8 cellular contexts compared by ENCODE assay signal in the genomic region with DNA sequence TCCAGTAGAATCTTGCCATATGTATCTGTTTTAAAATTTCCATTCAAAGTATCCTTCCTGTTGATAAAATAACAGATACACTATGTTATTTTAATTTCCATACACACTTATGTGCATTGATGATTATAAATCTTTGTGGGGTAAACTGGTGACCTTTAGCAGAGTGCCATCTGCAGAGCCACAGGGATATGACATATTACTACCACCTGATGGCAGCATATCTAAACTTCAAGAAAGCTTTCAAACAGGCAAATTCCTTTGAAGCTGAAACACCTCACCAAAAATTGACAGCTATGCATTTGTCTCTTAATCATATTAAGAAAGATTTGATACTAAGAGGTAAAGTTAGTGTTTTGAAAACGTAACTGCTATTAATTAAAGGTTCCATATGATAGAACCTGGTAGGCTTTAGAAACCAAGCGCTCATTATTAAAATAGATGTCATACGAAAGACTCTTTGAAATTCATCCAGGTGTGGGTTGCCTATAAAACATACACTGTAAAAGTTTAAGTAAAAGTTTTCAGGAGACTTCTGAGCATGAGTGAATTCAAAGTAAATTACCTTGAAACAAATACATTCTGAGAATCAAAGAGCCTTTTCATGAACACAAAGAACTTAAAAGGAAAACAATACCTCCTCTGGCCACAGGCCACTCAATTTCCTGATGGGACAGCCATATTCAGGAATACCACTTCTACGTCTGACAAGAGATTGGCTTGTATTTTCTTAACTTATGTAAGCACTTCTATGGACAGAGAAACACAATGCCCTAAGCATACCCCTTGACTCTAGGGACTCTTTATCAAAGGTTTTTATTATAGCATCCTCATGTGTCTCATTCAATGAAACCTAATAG.
A peak's percentile ranks its signal among the peaks of the same experiment; 100 is the strongest.
DNase-seq lines count a peak whose midpoint lies in the region; ATAC-seq and TF ChIP-seq lines count a peak whose summit lies in the region.

No MANE protein-coding gene starts in this region.

- no peaks in the 10 kb centered on the region for H3K36me3 Mint-ChIP-seq in activated T-cell treated with anti-CD3 and anti-CD28 coated beads, Interleukin-2, amount 50 U/mL, for 72 hours (ENCODE audit: insufficient read depth in 2 of 2)
- H3K36me3 Mint-ChIP-seq in effector memory CD8-positive, alpha-beta T cell (ENCODE audit: insufficient read depth), result no peaks in the 10 kb centered on the region

- DNase-seq in activated T-cell treated with anti-CD3 and anti-CD28 coated beads, Interleukin-2, amount 50 U/mL, for 72 hours, result peak; percentile 7 to 22
- DNase-seq in activated T-cell treated with anti-CD3 and anti-CD28 coated beads, Interleukin-2, amount 50 U/mL, for 1 hour, result no peak
- peak; percentile 4 for DNase-seq in HS-27A (ENCODE audit: low read depth)
- peak; percentile 52 for DNase-seq in RWPE1 (ENCODE audit: low spot score)
- DNase-seq in effector memory CD8-positive, alpha-beta T cell, result peak; percentile 16 to 23 (median 19)
- peak; percentile 41 for DNase-seq in myocyte (ENCODE audit: low read depth)
- DNase-seq in stimulated activated CD4-positive, alpha-beta T cell treated with anti-CD3 and anti-CD28 coated beads, Interleukin-4, amount 100 ng/mL, for 4 hours, result no peak

- H3K27ac ChIP-seq in RWPE1, result no peak overlapping the region

- CTCF ChIA-PET in RWPE1 (lab: Yijun Ruan, JAX), result interaction anchor here (0.6 to 2.5 kb wide), 10 partner anchors 10 to 372 kb away, joined by 3 to 21 read pairs (median 4); partner anchors contain the start of genes KIAA0825 and SLF1

- POLR2A ChIA-PET in RWPE1 (lab: Yijun Ruan, JAX; ENCODE audit: low non-redundant PET), result no interaction called here

- no peaks in the 10 kb centered on the region for H3K4me1 Mint-ChIP-seq in activated T-cell treated with anti-CD3 and anti-CD28 coated beads, Interleukin-2, amount 50 U/mL, for 72 hours (ENCODE audit: low read depth)
- H3K4me1 Mint-ChIP-seq in effector memory CD8-positive, alpha-beta T cell (ENCODE audit: low read depth in 2 of 2), result no peaks in the 10 kb centered on the region

- no peaks in the 10 kb centered on the region for H3K9me3 Mint-ChIP-seq in activated T-cell treated with anti-CD3 and anti-CD28 coated beads, Interleukin-2, amount 50 U/mL, for 72 hours
- H3K9me3 Mint-ChIP-seq in effector memory CD8-positive, alpha-beta T cell, result no peaks in the 10 kb centered on the region

- peak; percentile 87 for TF ChIP-seq CTCF in RWPE1 (conservative IDR thresholded peaks at IDR 0.05; ENCODE audit: low read depth)

- H3K4me3 Mint-ChIP-seq in activated T-cell treated with anti-CD3 and anti-CD28 coated beads, Interleukin-2, amount 50 U/mL, for 72 hours, result no peak overlapping the region
- H3K4me3 Mint-ChIP-seq in effector memory CD8-positive, alpha-beta T cell, result no peak overlapping the region

- H3K27ac Mint-ChIP-seq in activated T-cell treated with anti-CD3 and anti-CD28 coated beads, Interleukin-2, amount 50 U/mL, for 72 hours, result no peak overlapping the region
- no peak overlapping the region for H3K27ac Mint-ChIP-seq in effector memory CD8-positive, alpha-beta T cell

- peak; percentile 41 to 54 for ATAC-seq in activated T-cell treated with anti-CD3 and anti-CD28 coated beads, Interleukin-2, amount 50 U/mL, for 72 hours (replicated peaks in 1 of 2)
- peak; percentile 85 for ATAC-seq in GM21390 (IDR thresholded peaks at IDR 0.05; ENCODE audit: unreplicated experiment)
- peak; percentile 77 for ATAC-seq in effector memory CD8-positive, alpha-beta T cell (replicated peaks)

- no peaks in the 10 kb centered on the region for H3K27me3 Mint-ChIP-seq in activated T-cell treated with anti-CD3 and anti-CD28 coated beads, Interleukin-2, amount 50 U/mL, for 72 hours (ENCODE audit: low read depth)
- no peaks in the 10 kb centered on the region for H3K27me3 Mint-ChIP-seq in effector memory CD8-positive, alpha-beta T cell

Comparison
In these comparisons a context has a peak if more than half of its experiments do, and no peak if none do; other contexts are left out.
1. DNase-seq: peak in activated T-cell treated with anti-CD3 and anti-CD28 coated beads, Interleukin-2, amount 50 U/mL, for 72 hours (2 of 2), HS-27A (single experiment), RWPE1 (single experiment), effector memory CD8-positive, alpha-beta T cell (3 of 3) and myocyte (single experiment); none in activated T-cell treated with anti-CD3 and anti-CD28 coated beads, Interleukin-2, amount 50 U/mL, for 1 hour (single experiment) and stimulated activated CD4-positive, alpha-beta T cell treated with anti-CD3 and anti-CD28 coated beads, Interleukin-4, amount 100 ng/mL, for 4 hours (0 of 2).
2. Peak in every context shown above with its lines, with median percentiles within 50 percentile points of each other: ATAC-seq.